ENCODE assay signal across 8 cellular contexts in the genomic region with DNA sequence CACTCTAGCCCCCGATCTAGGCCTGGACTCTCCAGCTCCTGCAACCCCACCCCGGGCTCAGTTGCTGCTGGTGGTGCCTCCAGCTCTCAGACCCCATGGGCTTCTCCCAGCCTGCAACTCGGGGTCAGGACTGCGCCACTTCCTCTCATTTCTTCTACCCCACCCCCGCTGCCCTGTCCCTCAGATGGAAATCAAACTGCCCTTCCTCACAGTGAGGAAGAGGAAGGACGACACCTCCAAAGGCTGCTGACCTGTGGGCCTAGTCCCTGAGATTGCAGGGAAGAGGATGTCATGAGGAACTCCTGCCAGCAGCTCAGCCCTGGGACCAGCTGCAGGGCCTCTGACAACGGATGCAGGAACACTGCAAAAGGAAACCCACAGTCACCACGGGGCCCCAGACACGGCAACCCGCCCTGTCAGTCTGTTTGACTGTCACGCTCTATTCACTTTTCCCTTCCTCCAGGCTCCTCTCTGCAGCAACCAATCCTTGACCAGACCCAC. TPM values are rescaled to one million over a fixed set of nuclear protein-coding genes. Genes with fewer than 3 reads are reported as not detected.
DNase-seq lines count a peak whose midpoint lies in the region; ATAC-seq, FAIRE-seq and TF ChIP-seq lines count a peak whose summit lies in the region.

No MANE protein-coding gene starts in this region.

- DNase-seq in GM12891 (ENCODE audit: insufficient read length, low spot score) (peak; percentile 56), T follicular helper cell (ENCODE audit: low read depth) (peak; percentile 47), naive B cell (peak; percentile 47), kidney glomerular epithelial cell (lab: John Stamatoyannopoulos, UW) (no peak), H7 (no peak)
- DNase-seq in central memory CD4-positive, alpha-beta T cell = peak; percentile 59

- no peak; the same call in 1 of the 2 replicates for TF ChIP-seq POLR2A in GM12891 (IDR thresholded peaks at IDR 0.05; ENCODE audit: low read depth, low read length)

- H3K4me3 Mint-ChIP-seq in naive B cell = peak overlapping the region; percentile 72 to 95 (median 92)

- FAIRE-seq in GM12891 (lab: Jason Lieb, UNC) = peak; percentile 95

- H3K36me3 ChIP-seq in H7 (replicated peaks; ENCODE audit: control insufficient read depth, insufficient read depth, low read length) = no peaks in the 10 kb centered on the region

- H3K36me3 Mint-ChIP-seq in naive B cell = no peaks in the 10 kb centered on the region

- H3K27me3 ChIP-seq in H7 (ENCODE audit: control insufficient read depth, insufficient read depth, low read length) = no peaks in the 10 kb centered on the region

- H3K9me3 Mint-ChIP-seq in naive B cell = no peaks in the 10 kb centered on the region

- H3K27me3 Mint-ChIP-seq in naive B cell = no peaks in the 10 kb centered on the region

- no peak overlapping the region for H3K4me3 ChIP-seq in H7 (ENCODE audit: insufficient read depth, low read depth, low read length)

- H3K4me1 Mint-ChIP-seq in naive B cell = peaks cover 71 to 92% (median 85%) of the 10 kb centered on the region in 3 donors

- ATAC-seq in HG02884 (IDR thresholded peaks at IDR 0.05; ENCODE audit: unreplicated experiment) (peak; percentile 49), naive B cell (ENCODE audit: low read depth in 2 of 2) (peak; percentile 53 to 55), HG03439 (IDR thresholded peaks at IDR 0.05; ENCODE audit: unreplicated experiment) (no peak)

- H3K27ac Mint-ChIP-seq in naive B cell = peak overlapping the region; percentile 60 to 99 (median 98)

TF ChIP-seq in GM12891, 5 proteins besides CTCF, POLR2A, EP300 and RAD21:
- TF ChIP-seq PAX5 (IDR thresholded peaks at IDR 0.05; ENCODE audit: insufficient read depth, low read length, severe bottlenecking) (peak; percentile 49), POLR2AphosphoS5 (IDR thresholded peaks at IDR 0.05; ENCODE audit: low read depth, low read length) (peak; percentile 19; the same call in 1 of the 2 replicates), TAF1 (IDR thresholded peaks at IDR 0.05; ENCODE audit: low read depth, low read length) (no peak), SPI1 (IDR thresholded peaks at IDR 0.05; ENCODE audit: low read depth, low read length) (peak; percentile 64), POU2F2 (IDR thresholded peaks at IDR 0.05; ENCODE audit: low read depth, low read length) (no peak)
TF ChIP-seq in GM12891: peak in this region for 3.

RNA-seq across cellular contexts. Expression of a gene that starts 29.3 kb away (rescaled TPM):
- 18.6 TPM for polyA plus RNA-seq in GM12891 (2012; ENCODE audit: low read depth, missing spikeins)
- 10 to 100 TPM; 10.6 to 19.7 (median 15.4) TPM for polyA plus RNA-seq in naive B cell (ENCODE audit: low read depth in 6 of 6)
- total RNA-seq in H7 (2014; rRNA removed; shearing (Covaris generic)) = 18.0 and 18.1 TPM in 2 replicates

Comparison
In these comparisons a context has a peak if more than half of its experiments do, and no peak if none do; other contexts are left out.
1. DNase-seq: peak in GM12891 (single experiment), T follicular helper cell (single experiment), central memory CD4-positive, alpha-beta T cell (single experiment) and naive B cell (single experiment); none in kidney glomerular epithelial cell (single experiment) and H7 (single experiment).